Comparison of ENCODE assay signal across 5 cellular contexts in the genomic region with DNA sequence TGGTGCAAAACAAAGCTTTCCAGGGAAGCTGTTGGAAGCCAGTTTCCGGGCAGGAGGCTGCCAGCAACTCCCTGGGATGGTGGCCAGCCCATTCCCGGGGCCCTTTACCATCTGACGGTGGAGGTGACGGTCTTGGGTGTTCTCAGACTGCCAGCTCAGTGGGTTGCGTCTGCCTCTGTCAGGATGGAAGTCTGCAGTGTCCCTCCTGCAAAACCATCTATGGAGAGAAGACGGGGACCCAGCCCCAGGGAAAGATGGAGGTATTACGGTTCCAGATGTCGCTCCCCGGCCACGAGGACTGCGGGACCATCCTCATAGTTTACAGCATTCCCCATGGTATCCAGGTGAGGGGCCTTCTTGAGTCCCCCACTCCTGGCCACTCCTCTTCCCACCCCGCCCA. TPM values are rescaled to one million over a fixed set of nuclear protein-coding genes. Genes with fewer than 3 reads are reported as not detected.
"Had no signal": no experiment of that assay in that cellular context is flagged by ENCODE, and none has a peak within 500 bp of the region (broad histone marks: within the 10 kb centered on the region; RNA-seq: fewer than 3 reads in every experiment).

No MANE protein-coding gene starts in this region.

RNA-seq across cellular contexts. Expression of a gene that starts 7.1 kb away (rescaled TPM):
- total RNA-seq: activated naive CD8-positive, alpha-beta T cell treated with anti-CD3 and anti-CD28 coated beads for 36 hours had no signal

RNA-seq across cellular contexts. Expression of a gene that starts 39.9 kb away (rescaled TPM):
- total RNA-seq: activated T-helper 1 cell treated with anti-CD3 and anti-CD28 coated beads, Interleukin-12 subunit alpha, Interleukin-12 subunit beta, Interleukin-2, Interleukin-4 antibody, amounts not matched to agents 30 ng/mL and 10 ng/mL and 1 ng/mL, durations not matched to agents 14 hours and 24 hours and 36 hours; astrocyte; cardiac septum; WTC11 had no signal
